Comparison of ENCODE assay signal across 8 cellular contexts in the genomic region with DNA sequence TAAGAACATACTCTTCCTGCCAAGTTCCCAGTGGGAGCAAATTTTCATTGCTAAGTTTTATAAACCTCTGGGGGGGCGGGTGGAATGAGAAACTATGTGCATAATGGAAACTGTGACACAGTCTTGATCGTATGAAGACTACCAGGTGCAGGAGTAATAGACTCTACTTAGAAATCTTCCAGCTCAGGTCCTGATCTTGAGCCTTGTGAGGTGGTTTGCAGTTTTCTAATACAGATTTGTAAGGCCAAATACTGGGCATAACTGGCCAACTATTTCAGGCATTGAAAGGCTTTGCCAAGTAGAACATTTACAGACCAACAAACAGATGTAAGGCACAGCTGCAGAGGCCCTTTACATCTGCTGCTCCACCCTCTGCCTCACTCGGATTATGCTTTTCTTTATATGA.
DNase-seq lines count a peak whose midpoint lies in the region; ATAC-seq and TF ChIP-seq lines count a peak whose summit lies in the region.

No MANE protein-coding gene starts in this region.

- DNase-seq in GM10266 (ENCODE audit: extremely low spot score) = peak; percentile 35
- peak; percentile 76 for DNase-seq in GM23248
- DNase-seq in mucosa of descending colon = no peak
- no peak for DNase-seq in islet precursor cell
- no peak for DNase-seq in stimulated activated CD4-positive, alpha-beta T cell treated with anti-CD3 and anti-CD28 coated beads, Interleukin-12 subunit alpha, Interleukin-12 subunit beta, amount 100 ng/mL, for 4 hours
- no peak for DNase-seq in NCI-H774 (lab: John Stamatoyannopoulos, UW)
- DNase-seq in NCI-H1092 treated with DMSO at 0.1 percent for 48 hours (lab: John Stamatoyannopoulos, UW) = no peak

- H3K9me3 ChIP-seq in GM23248 (ENCODE audit: low read depth) (no peaks in the 10 kb centered on the region), mucosa of descending colon (no peaks in the 10 kb centered on the region)

- H2AFZ ChIP-seq in GM23248 = no peak overlapping the region

- H3K9me2 ChIP-seq in GM23248 (ENCODE audit: insufficient read depth) = no peaks in the 10 kb centered on the region

- H3K9ac ChIP-seq in GM23248 = no peak overlapping the region

- TF ChIP-seq CTCF in GM10266 (IDR thresholded peaks at IDR 0.05; ENCODE audit: control insufficient read depth, insufficient read depth, low read depth, missing control alignments) (no peak), VCaP (conservative IDR thresholded peaks at IDR 0.05) (no peak), mucosa of descending colon (IDR thresholded peaks at IDR 0.05) (no peak)

- H3K4me3 ChIP-seq in GM23248 (no peak overlapping the region), mucosa of descending colon (no peak overlapping the region)

- intact Hi-C loops in mucosa of descending colon (cut with DNase I, micrococcal nuclease) = no loop called here

- no peaks in the 10 kb centered on the region for H3K27me3 ChIP-seq in GM23248 (replicated peaks; ENCODE audit: insufficient read depth)

- no peaks in the 10 kb centered on the region for H4K20me1 ChIP-seq in GM23248 (ENCODE audit: insufficient read depth)

- H3K36me3 ChIP-seq in GM23248 (ENCODE audit: low read depth) (peaks cover 69% of the 10 kb centered on the region), mucosa of descending colon (ENCODE audit: low read depth) (no peaks in the 10 kb centered on the region)

- H3K4me2 ChIP-seq in GM23248 (ENCODE audit: unreplicated experiment) = no peak overlapping the region

- peaks cover 50% of the 10 kb centered on the region for H3F3A ChIP-seq in GM23248 (ENCODE audit: insufficient read depth)

- H3K4me1 ChIP-seq in GM23248 (ENCODE audit: insufficient read depth) (peaks cover 31% of the 10 kb centered on the region), mucosa of descending colon (ENCODE audit: low read depth) (no peaks in the 10 kb centered on the region)

- peak; percentile 40 for ATAC-seq in mucosa of descending colon

- H3K27ac ChIP-seq in GM23248 = peak overlapping the region; percentile 35
- peak overlapping the region; percentile 96 for H3K27ac ChIP-seq in VCaP

- WGBS in GM23248 (ENCODE audit: low coverage in 1 of 2, low lambda C conversion rate in 2 of 2, missing lambda C conversion rate in 2 of 2), 2 experiments = 22 to 28% methylated on average over 3 of the region's 3 CpGs

- in situ Hi-C loops in GM23248 (cut with MboI) = no loop called here

- peaks cover 96% of the 10 kb centered on the region for H3K79me2 ChIP-seq in GM23248 (ENCODE audit: insufficient read depth)

Comparison
In these comparisons a context has a peak if more than half of its experiments do, and no peak if none do; other contexts are left out.
1. DNase-seq: peak in GM10266 (single experiment) and GM23248 (single experiment); none in mucosa of descending colon (0 of 3), islet precursor cell (single experiment), stimulated activated CD4-positive, alpha-beta T cell treated with anti-CD3 and anti-CD28 coated beads, Interleukin-12 subunit alpha, Interleukin-12 subunit beta, amount 100 ng/mL, for 4 hours (single experiment), NCI-H774 (single experiment) and NCI-H1092 treated with DMSO at 0.1 percent for 48 hours (single experiment).